In the genomic region with DNA sequence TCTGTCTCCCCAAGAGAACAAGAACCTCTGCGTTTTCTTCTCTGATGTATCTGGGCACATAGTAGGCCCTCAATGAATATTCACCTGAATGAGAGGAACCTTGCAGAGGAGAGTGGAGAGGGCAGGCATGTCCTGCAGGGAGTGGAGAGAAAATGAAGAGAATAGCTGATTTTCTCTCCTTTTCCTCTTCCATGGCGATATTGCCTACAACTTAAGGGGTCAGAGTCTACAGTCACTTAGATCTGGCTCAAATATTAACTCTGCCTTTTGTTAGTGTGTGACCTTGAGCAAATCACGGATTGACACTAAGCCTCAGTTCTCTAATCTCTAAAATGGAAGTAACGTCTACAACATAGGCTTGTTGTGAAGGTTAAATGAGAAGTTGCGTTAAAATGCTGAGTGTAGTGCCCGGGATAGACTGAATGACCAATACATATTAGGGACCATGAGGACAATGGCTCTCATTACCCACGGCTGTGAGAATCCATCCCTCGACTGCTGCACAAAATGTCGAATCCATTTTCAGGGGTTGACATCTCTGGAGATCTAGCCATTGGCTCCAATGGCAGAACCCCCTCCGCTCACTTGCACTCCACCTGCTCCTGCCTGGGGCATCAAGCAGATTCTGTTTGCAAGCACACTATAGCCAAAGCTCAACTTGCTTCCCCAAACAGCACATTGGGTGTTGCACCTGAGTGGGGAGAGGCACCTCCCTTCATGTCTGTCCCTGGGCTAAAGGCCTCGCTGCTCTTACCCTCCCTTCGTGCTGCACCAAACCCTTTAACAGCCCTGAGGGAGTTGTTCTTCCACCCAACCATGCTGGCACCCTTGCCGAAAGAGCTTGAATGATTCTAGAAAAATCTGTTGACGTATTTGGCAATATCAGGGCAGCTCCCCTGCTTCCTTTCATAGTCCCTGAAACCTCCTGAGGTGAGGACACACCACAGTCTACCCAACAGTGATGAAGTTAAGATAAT, we compare ENCODE assay signal across 27 cellular contexts. TPM values are rescaled to one million over a fixed set of nuclear protein-coding genes. Genes with fewer than 3 reads are reported as not detected.
DNase-seq lines count a peak whose midpoint lies in the region; ATAC-seq, FAIRE-seq and TF ChIP-seq lines count a peak whose summit lies in the region.
"Had no signal": no experiment of that assay in that cellular context is flagged by ENCODE, and none has a peak within 500 bp of the region (broad histone marks: within the 10 kb centered on the region; RNA-seq: fewer than 3 reads in every experiment).

No MANE protein-coding gene starts in this region.

- no peaks in the 10 kb centered on the region for H4K20me1 ChIP-seq in hepatocyte (ENCODE audit: insufficient read depth, poor library complexity, severe bottlenecking)

- TF ChIP-seq CTCF in hepatocyte (IDR thresholded peaks at IDR 0.05; ENCODE audit: poor library complexity): no peak

- peaks cover 9% of the 10 kb centered on the region for H3K4me1 ChIP-seq in hepatocyte (ENCODE audit: insufficient read depth)

- WGBS in hepatocyte (ENCODE audit: low lambda C conversion rate, missing lambda C conversion rate): 86% methylated on average over 14 of the region's 14 CpGs

- DNase-seq in GM12891 (ENCODE audit: insufficient read length, low spot score) (no peak), hepatocyte (ENCODE audit: low spot score) (no peak), memory B cell (ENCODE audit: low spot score in 2 of 2) (no peak), NCI-H446 (lab: John Stamatoyannopoulos, UW) (no peak)
- DNase-seq in stimulated activated naive B cell treated with anti-CD40 and anti-IgM and Interleukin-4, amounts not matched to agents 10 μg/mL and 1 μg/mL and 100 μg/mL, for 72 hours: no peak
- DNase-seq in activated naive CD8-positive, alpha-beta T cell treated with anti-CD3 and anti-CD28 coated beads, Interleukin-2, amount 50 U/mL, for 24 hours: no peak
- DNase-seq: CD8-positive, alpha-beta memory T cell; DMS 273 treated with DMSO at 0.1 percent for 48 hours; DMS79 treated with DMSO at 0.1 percent for 48 hours; GF-D8; H9; HFFc6; Karpas-422; NCI-H1105; NCI-H1436 treated with DMSO at 0.1 percent for 48 hours; NCI-H187 treated with DMSO at 0.1 percent for 48 hours; NCI-H2171 treated with DMSO at 0.1 percent for 48 hours; NCI-H345; NCI-H524; NCI-H748 treated with DMSO at 0.1 percent for 48 hours; SIG-M5 had no signal

- H3K4me3 Mint-ChIP-seq in memory B cell: no peak overlapping the region
- H3K4me3 Mint-ChIP-seq in stimulated activated naive B cell treated with anti-CD40 and anti-IgM and Interleukin-4, amounts not matched to agents 10 μg/mL and 1 μg/mL and 100 μg/mL, for 72 hours: peak overlapping the region; percentile 67 to 81
- no peak overlapping the region for H3K4me3 Mint-ChIP-seq in activated naive CD8-positive, alpha-beta T cell treated with anti-CD3 and anti-CD28 coated beads, Interleukin-2, amount 50 U/mL, for 24 hours
- H3K4me3 Mint-ChIP-seq: CD14-positive monocyte, GM23338, H9, HFFc6 had no signal

- peaks cover 43% of the 10 kb centered on the region for H3K4me1 Mint-ChIP-seq in memory B cell
- H3K4me1 Mint-ChIP-seq in stimulated activated naive B cell treated with anti-CD40 and anti-IgM and Interleukin-4, amounts not matched to agents 10 μg/mL and 1 μg/mL and 100 μg/mL, for 72 hours: peaks cover 59 to 76% of the 10 kb centered on the region in 2 donors
- peaks cover 23% of the 10 kb centered on the region for H3K4me1 Mint-ChIP-seq in activated naive CD8-positive, alpha-beta T cell treated with anti-CD3 and anti-CD28 coated beads, Interleukin-2, amount 50 U/mL, for 24 hours

- H3K79me2 ChIP-seq in hepatocyte: no peaks in the 10 kb centered on the region

- peak overlapping the region; percentile 19 for H3K27ac ChIP-seq in hepatocyte
- H3K27ac ChIP-seq: SK-N-MC had no signal

- no peaks in the 10 kb centered on the region for H3K27me3 ChIP-seq in hepatocyte

- no peaks in the 10 kb centered on the region for H3K27me3 Mint-ChIP-seq in memory B cell
- H3K27me3 Mint-ChIP-seq in stimulated activated naive B cell treated with anti-CD40 and anti-IgM and Interleukin-4, amounts not matched to agents 10 μg/mL and 1 μg/mL and 100 μg/mL, for 72 hours: peaks cover 6 to 8% of the 10 kb centered on the region in 2 donors
- H3K27me3 Mint-ChIP-seq in activated naive CD8-positive, alpha-beta T cell treated with anti-CD3 and anti-CD28 coated beads, Interleukin-2, amount 50 U/mL, for 24 hours: no peaks in the 10 kb centered on the region
- H3K27me3 Mint-ChIP-seq: CD8-positive, alpha-beta memory T cell had no signal

- H3K9me2 ChIP-seq in hepatocyte (replicated peaks; ENCODE audit: insufficient read depth): no peaks in the 10 kb centered on the region

- H3K36me3 ChIP-seq in hepatocyte (replicated peaks; ENCODE audit: insufficient read depth, low read depth): no peaks in the 10 kb centered on the region

- no peak for FAIRE-seq in GM12891 (lab: Jason Lieb, UNC)
- FAIRE-seq: A204.1, RCC 7860 had no signal

- TF ChIP-seq POLR2A in GM12891 (IDR thresholded peaks at IDR 0.05; ENCODE audit: low read depth, low read length): peak; percentile 55

- H3K4me2 ChIP-seq in hepatocyte: peak overlapping the region; percentile 31
- H3K4me2 ChIP-seq: GM23338 had no signal

- H2AFZ ChIP-seq in hepatocyte: no peak overlapping the region
- H2AFZ ChIP-seq: GM23338 had no signal

- H3K9me3 Mint-ChIP-seq in memory B cell: no peaks in the 10 kb centered on the region
- peaks cover 0 to 1% of the 10 kb centered on the region in 2 donors for H3K9me3 Mint-ChIP-seq in stimulated activated naive B cell treated with anti-CD40 and anti-IgM and Interleukin-4, amounts not matched to agents 10 μg/mL and 1 μg/mL and 100 μg/mL, for 72 hours
- no peaks in the 10 kb centered on the region for H3K9me3 Mint-ChIP-seq in activated naive CD8-positive, alpha-beta T cell treated with anti-CD3 and anti-CD28 coated beads, Interleukin-2, amount 50 U/mL, for 24 hours
- H3K9me3 Mint-ChIP-seq: CD14-positive monocyte; CD8-positive, alpha-beta memory T cell; GM23338; H9; HFFc6 had no signal

- no peaks in the 10 kb centered on the region for H3K9me3 ChIP-seq in hepatocyte (ENCODE audit: low read depth)

- ATAC-seq in memory B cell (ENCODE audit: low read depth) (no peak), GM21447 (IDR thresholded peaks at IDR 0.05; ENCODE audit: unreplicated experiment) (no peak)
- ATAC-seq in stimulated activated naive B cell treated with anti-CD40 and anti-IgM and Interleukin-4, amounts not matched to agents 10 μg/mL and 1 μg/mL and 100 μg/mL, for 72 hours (replicated peaks): no peak
- ATAC-seq in activated naive CD8-positive, alpha-beta T cell treated with anti-CD3 and anti-CD28 coated beads, Interleukin-2, amount 50 U/mL, for 24 hours: no peak
- ATAC-seq: GM23338 had no signal

- peak overlapping the region; percentile 87 for H3K27ac Mint-ChIP-seq in memory B cell
- H3K27ac Mint-ChIP-seq in stimulated activated naive B cell treated with anti-CD40 and anti-IgM and Interleukin-4, amounts not matched to agents 10 μg/mL and 1 μg/mL and 100 μg/mL, for 72 hours: peak overlapping the region; percentile 97
- H3K27ac Mint-ChIP-seq in activated naive CD8-positive, alpha-beta T cell treated with anti-CD3 and anti-CD28 coated beads, Interleukin-2, amount 50 U/mL, for 24 hours: no peak overlapping the region
- H3K27ac Mint-ChIP-seq: GM23338, HFFc6 had no signal

- H3K36me3 Mint-ChIP-seq in memory B cell: peaks cover 36% of the 10 kb centered on the region
- peaks cover 85 to 93% of the 10 kb centered on the region in 2 donors for H3K36me3 Mint-ChIP-seq in stimulated activated naive B cell treated with anti-CD40 and anti-IgM and Interleukin-4, amounts not matched to agents 10 μg/mL and 1 μg/mL and 100 μg/mL, for 72 hours
- peaks cover 68% of the 10 kb centered on the region for H3K36me3 Mint-ChIP-seq in activated naive CD8-positive, alpha-beta T cell treated with anti-CD3 and anti-CD28 coated beads, Interleukin-2, amount 50 U/mL, for 24 hours (ENCODE audit: low read depth)

- H3K4me3 ChIP-seq in hepatocyte: no peak overlapping the region
- H3K4me3 ChIP-seq: GM23338, SK-N-MC had no signal

TF ChIP-seq in GM12891, 5 proteins besides CTCF, POLR2A, EP300 and RAD21:
- TF ChIP-seq POLR2AphosphoS5 (IDR thresholded peaks at IDR 0.05; ENCODE audit: low read depth, low read length) (no peak), POU2F2 (IDR thresholded peaks at IDR 0.05; ENCODE audit: low read depth, low read length) (no peak), TAF1 (IDR thresholded peaks at IDR 0.05; ENCODE audit: low read depth, low read length) (no peak), PAX5 (IDR thresholded peaks at IDR 0.05; ENCODE audit: insufficient read depth, low read length, severe bottlenecking) (no peak), SPI1 (IDR thresholded peaks at IDR 0.05; ENCODE audit: low read depth, low read length) (no peak)
TF ChIP-seq in GM12891: peak in this region for 0.

RNA-seq across cellular contexts. Expression of gene CD83, which starts 15.0 kb away (rescaled TPM):
- 69.9 TPM for polyA plus RNA-seq in GM12891 (2012; ENCODE audit: low read depth, missing spikeins)
- 3.9 and 6.2 TPM in 2 replicates for total RNA-seq in hepatocyte
- polyA plus RNA-seq in hepatocyte: 6.2 and 6.6 TPM in 2 replicates

Comparison
In these comparisons a context has a peak if more than half of its experiments do, and no peak if none do; other contexts are left out.
1. H3K4me3 Mint-ChIP-seq: peak in stimulated activated naive B cell treated with anti-CD40 and anti-IgM and Interleukin-4, amounts not matched to agents 10 μg/mL and 1 μg/mL and 100 μg/mL, for 72 hours (2 of 2); none in memory B cell (single experiment) and activated naive CD8-positive, alpha-beta T cell treated with anti-CD3 and anti-CD28 coated beads, Interleukin-2, amount 50 U/mL, for 24 hours (single experiment).